ENCODE assay signal across 1 cellular context in genomic region chr1:234214129-234214910, GRCh38.
TF ChIP-seq lines count a peak whose summit lies in the region.

No MANE protein-coding gene starts in this region.

TF ChIP-seq in SK-N-SH, 30 proteins besides CTCF, POLR2A, EP300 and RAD21 (continued from another document):
- TF ChIP-seq PBX3 (IDR thresholded peaks at IDR 0.05) = no peak
- no peak for TF ChIP-seq TEAD4 (IDR thresholded peaks at IDR 0.05; ENCODE audit: borderline replicate concordance, insufficient read depth)
- no peak for TF ChIP-seq RFX5 (IDR thresholded peaks at IDR 0.05; ENCODE audit: low read length)
- TF ChIP-seq POLR2AphosphoS5 (IDR thresholded peaks at IDR 0.05; ENCODE audit: low read depth, low read length) = no peak
- no peak for TF ChIP-seq RCOR1 (IDR thresholded peaks at IDR 0.05; ENCODE audit: low read length)
TF ChIP-seq in SK-N-SH: peak in this region for 0.
